8 cellular contexts compared by ENCODE assay signal in genomic region chr10:72242675-72243074, GRCh38. TPM values are rescaled to one million over a fixed set of nuclear protein-coding genes. Genes with fewer than 3 reads are reported as not detected.
A peak's percentile ranks its signal among the peaks of the same experiment; 100 is the strongest.
DNase-seq lines count a peak whose midpoint lies in the region; ATAC-seq and TF ChIP-seq lines count a peak whose summit lies in the region.

No MANE protein-coding gene starts in this region.

- no peak for TF ChIP-seq CTCF in CD4-positive, alpha-beta T cell (IDR thresholded peaks at IDR 0.05)
- no peak for TF ChIP-seq CTCF in osteocyte (IDR thresholded peaks at IDR 0.05)
- TF ChIP-seq CTCF in OCI-LY7 (conservative IDR thresholded peaks at IDR 0.05; ENCODE audit: low read length) = no peak

- no peak for ATAC-seq in CD4-positive, alpha-beta T cell (ENCODE audit: poor library complexity)
- ATAC-seq in HG03025 (IDR thresholded peaks at IDR 0.05; ENCODE audit: low FRiP score, unreplicated experiment) (no peak), HG03039 (IDR thresholded peaks at IDR 0.05; ENCODE audit: unreplicated experiment) (no peak)

- H3K4me1 ChIP-seq in SJSA1 (replicated peaks) = peaks cover 53% of the 10 kb centered on the region
- H3K4me1 ChIP-seq in OCI-LY7 (ENCODE audit: insufficient read depth, low read length, poor library complexity, severe bottlenecking) = peaks cover 28% of the 10 kb centered on the region

- H3K36me3 ChIP-seq in SJSA1 (no peaks in the 10 kb centered on the region), OCI-LY7 (ENCODE audit: insufficient read depth, low read length) (no peaks in the 10 kb centered on the region)

- intact Hi-C loops in CD4-positive, alpha-beta T cell (cut with DNase I, micrococcal nuclease) = loop anchor here in 1 of 2 experiments (5.0 kb wide), 1 partner anchor 95 kb away; no protein-coding TSS in a partner anchor
- intact Hi-C loops in OCI-LY7 (cut with micrococcal nuclease; ENCODE audit: unreplicated experiment) = no loop called here

- peak overlapping the region; percentile 96 for H3K27ac Mint-ChIP-seq in CD4-positive, alpha-beta T cell
- H3K27ac Mint-ChIP-seq in osteocyte (ENCODE audit: unreplicated experiment) = peak overlapping the region; percentile 95

- H3K4me3 Mint-ChIP-seq in CD4-positive, alpha-beta T cell = peak overlapping the region; percentile 23
- peak overlapping the region; percentile 31 for H3K4me3 Mint-ChIP-seq in osteocyte (ENCODE audit: unreplicated experiment)

- no peaks in the 10 kb centered on the region for H3K9me3 ChIP-seq in CD4-positive, alpha-beta T cell (ENCODE audit: control insufficient read depth, low read length)
- no peaks in the 10 kb centered on the region for H3K9me3 ChIP-seq in SJSA1 (replicated peaks)
- no peaks in the 10 kb centered on the region for H3K9me3 ChIP-seq in OCI-LY7 (ENCODE audit: low read length)

- H3K27ac ChIP-seq in CD4-positive, alpha-beta T cell (ENCODE audit: low read depth, low read length) = no peak overlapping the region
- H3K27ac ChIP-seq in SJSA1 (peak overlapping the region; percentile 59), OCI-LY7 (ENCODE audit: low read depth, low read length, poor library complexity, severe bottlenecking) (no peak overlapping the region)

- H3K9me3 Mint-ChIP-seq in CD4-positive, alpha-beta T cell = no peaks in the 10 kb centered on the region
- no peaks in the 10 kb centered on the region for H3K9me3 Mint-ChIP-seq in osteocyte (ENCODE audit: unreplicated experiment)

- no peaks in the 10 kb centered on the region for H3K79me2 ChIP-seq in OCI-LY7 (ENCODE audit: insufficient read depth, low read depth, low read length)

- H3K27me3 ChIP-seq in CD4-positive, alpha-beta T cell (ENCODE audit: control insufficient read depth, insufficient read depth, low read length) = no peaks in the 10 kb centered on the region
- H3K27me3 ChIP-seq in SJSA1 (replicated peaks) = no peaks in the 10 kb centered on the region

- POLR2A ChIA-PET in CD4-positive, alpha-beta T cell (lab: Charles Lee) = interaction anchor here (1.0 to 2.1 kb wide), 3 partner anchors 26 to 112 kb away, joined by 3 to 6 read pairs (median 4); partner anchors contain the start of genes ASCC1 and DNAJB12
- POLR2A ChIA-PET in OCI-LY7 (lab: Charles Lee) = interaction anchor here (0.5 kb wide), 1 partner anchor 57 kb away, joined by 5 read pairs; no protein-coding TSS in a partner anchor

- no TSS peak for BruUV-seq in OCI-LY7 (replicated peaks; lab: Mats Ljungman, UMichigan)

- H3K36me3 Mint-ChIP-seq in CD4-positive, alpha-beta T cell (ENCODE audit: low read depth) = peaks cover 9% of the 10 kb centered on the region
- H3K36me3 Mint-ChIP-seq in osteocyte (ENCODE audit: unreplicated experiment) = no peaks in the 10 kb centered on the region

- H2AFZ ChIP-seq in OCI-LY7 (ENCODE audit: low read length) = no peak overlapping the region

- H4K20me1 ChIP-seq in OCI-LY7 (ENCODE audit: insufficient read depth, low read length) = no peaks in the 10 kb centered on the region

- no peak overlapping the region for H3K4me2 ChIP-seq in OCI-LY7 (ENCODE audit: low read length)

- no peak for DNase-seq in CD4-positive, alpha-beta T cell
- DNase-seq in SJSA1 (ENCODE audit: low read depth in 1 of 2, low spot score in 2 of 2) (peak in 1 of 2 experiments; percentile 37), fibroblast of gingiva (ENCODE audit: low read depth) (peak; percentile 90), osteocyte (ENCODE audit: extremely low spot score, unreplicated experiment) (peak; percentile 87), OCI-LY7 (ENCODE audit: low spot score) (no peak), GM19238 (ENCODE audit: insufficient read length, low spot score) (no peak)

- peaks cover 78% of the 10 kb centered on the region for H3K4me1 Mint-ChIP-seq in CD4-positive, alpha-beta T cell (ENCODE audit: low read depth)
- peaks cover 70% of the 10 kb centered on the region for H3K4me1 Mint-ChIP-seq in osteocyte (ENCODE audit: unreplicated experiment)

- no peak overlapping the region for H3K4me3 ChIP-seq in SJSA1
- no peak overlapping the region for H3K4me3 ChIP-seq in OCI-LY7 (ENCODE audit: low read depth, low read length, poor library complexity, severe bottlenecking)

- H3K9me2 ChIP-seq in OCI-LY7 (ENCODE audit: insufficient read depth, low read length) = no peaks in the 10 kb centered on the region

- CTCF ChIA-PET in CD4-positive, alpha-beta T cell (lab: Charles Lee) = no interaction called here
- CTCF ChIA-PET in OCI-LY7 (lab: Charles Lee; ENCODE audit: unreplicated experiment) = no interaction called here

- H3K27me3 Mint-ChIP-seq in CD4-positive, alpha-beta T cell = no peaks in the 10 kb centered on the region
- H3K27me3 Mint-ChIP-seq in osteocyte (ENCODE audit: unreplicated experiment) = no peaks in the 10 kb centered on the region

RNA-seq across cellular contexts. Expression of gene ASCC1, which starts 26.6 kb away (rescaled TPM):
- total RNA-seq in CD4-positive, alpha-beta T cell = 10 to 100 TPM; 16.5 to 19.0 TPM
- total RNA-seq in SJSA1 (2014; rRNA removed; shearing (Covaris generic)) = 39.4 and 51.1 TPM in 2 replicates
- 39.1 and 40.6 TPM in 2 replicates for total RNA-seq in osteocyte
- 19.3 and 27.1 TPM in 2 replicates for total RNA-seq in OCI-LY7 (2014; rRNA removed; shearing (Covaris generic))
- 51.5 and 59.9 TPM in 2 replicates for total RNA-seq in OCI-LY7 (2022)

RNA-seq across cellular contexts. Expression of gene ANAPC16, which starts 26.9 kb away (rescaled TPM):
- 10 to 100 TPM; 61.9 to 64.3 TPM for total RNA-seq in CD4-positive, alpha-beta T cell
- 28.6 and 89.9 TPM in 2 replicates for total RNA-seq in SJSA1 (2014; rRNA removed; shearing (Covaris generic))
- total RNA-seq in osteocyte = 61.7 and 70.3 TPM in 2 replicates
- 48.4 and 68.0 TPM in 2 replicates for total RNA-seq in OCI-LY7 (2014; rRNA removed; shearing (Covaris generic))
- 84.7 and 92.8 TPM in 2 replicates for total RNA-seq in OCI-LY7 (2022)

RNA-seq across cellular contexts. Expression of gene DDIT4, which starts 31.0 kb away (rescaled TPM):
- total RNA-seq in CD4-positive, alpha-beta T cell = 100 to 1,000 TPM; 427 to 436 TPM
- 13.6 and 20.6 TPM in 2 replicates for total RNA-seq in SJSA1 (2014; rRNA removed; shearing (Covaris generic))
- 288 and 290 TPM in 2 replicates for total RNA-seq in osteocyte
- 102 and 105 TPM in 2 replicates for total RNA-seq in OCI-LY7 (2014; rRNA removed; shearing (Covaris generic))
- total RNA-seq in OCI-LY7 (2022) = 32.8 and 91.8 TPM in 2 replicates

Comparison
In these comparisons a context has a peak if more than half of its experiments do, and no peak if none do; other contexts are left out.
1. DNase-seq: peak in fibroblast of gingiva (single experiment) and osteocyte (single experiment); none in CD4-positive, alpha-beta T cell (0 of 10), OCI-LY7 (single experiment) and GM19238 (single experiment).